16 cellular contexts compared by ENCODE assay signal in the genomic region with DNA sequence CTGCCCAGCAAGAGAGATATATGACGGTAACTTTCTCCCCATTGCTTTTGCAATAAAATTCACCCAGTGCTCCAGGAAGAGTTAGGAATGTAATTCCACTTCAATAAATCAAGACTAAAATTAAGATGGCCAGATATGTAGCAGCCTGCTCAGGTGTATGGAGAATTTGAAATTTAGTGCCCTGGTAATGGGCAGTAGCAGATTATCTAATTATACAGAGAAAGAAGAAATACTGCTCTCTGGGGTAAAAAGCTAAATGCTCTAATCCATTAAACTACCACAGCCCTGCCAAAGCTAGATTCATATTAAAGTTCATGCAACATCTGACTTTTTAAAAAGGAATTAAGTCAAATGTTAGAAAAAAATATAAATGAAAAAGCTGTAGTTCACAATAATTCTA. TPM values are rescaled to one million over a fixed set of nuclear protein-coding genes. Genes with fewer than 3 reads are reported as not detected.
DNase-seq lines count a peak whose midpoint lies in the region; ATAC-seq and TF ChIP-seq lines count a peak whose summit lies in the region.
"Had no signal": no experiment of that assay in that cellular context is flagged by ENCODE, and none has a peak within 500 bp of the region (broad histone marks: within the 10 kb centered on the region; RNA-seq: fewer than 3 reads in every experiment).

No MANE protein-coding gene starts in this region.

- no peak for ATAC-seq in GM18520 (IDR thresholded peaks at IDR 0.05; ENCODE audit: unreplicated experiment)

- no peak for TF ChIP-seq CTCF in ascending aorta (IDR thresholded peaks at IDR 0.05)

- peaks cover 0 to 15% of the 10 kb centered on the region in 2 donors for H3K4me1 ChIP-seq in ascending aorta
- peaks cover 0 to 18% (median 7%) of the 10 kb centered on the region in 5 donors for H3K4me1 ChIP-seq in subcutaneous abdominal adipose tissue (ENCODE audit: control insufficient read depth in 5 of 5, insufficient read depth in 5 of 5, low read length in 5 of 5)

- H3K36me3 ChIP-seq in ascending aorta (no peaks in the 10 kb centered on the region), subcutaneous abdominal adipose tissue (ENCODE audit: control insufficient read depth in 5 of 5, insufficient read depth in 5 of 5, low read length in 5 of 5) (no peaks in the 10 kb centered on the region)

- intact Hi-C loops in ascending aorta (cut with DNase I) = loop anchor here (5.0 to 10.0 kb wide), 3 partner anchors 112 to 805 kb away; a partner anchor contains a TSS

- H3K27me3 ChIP-seq in ascending aorta (no peaks in the 10 kb centered on the region), subcutaneous abdominal adipose tissue (ENCODE audit: control insufficient read depth in 5 of 5, insufficient read depth in 4 of 5, low read length in 5 of 5) (no peaks in the 10 kb centered on the region)

- peak; percentile 34 for DNase-seq in NCI-H69 (lab: John Stamatoyannopoulos, UW)
- DNase-seq in ascending aorta (ENCODE audit: low spot score in 2 of 2) = no peak
- DNase-seq in ureter (ENCODE audit: low spot score) = no peak
- no peak for DNase-seq in activated naive CD4-positive, alpha-beta T cell (lab: John Stamatoyannopoulos, UW)
- DNase-seq: C1 segment of cervical spinal cord; Calu3; CD4-positive, alpha-beta memory T cell; COR-L47; DMS53; DMS79 treated with DMSO at 0.1 percent for 48 hours; GF-D8; GM23248; H7; HCEC 1CT had no signal

- H3K9ac ChIP-seq in subcutaneous abdominal adipose tissue (ENCODE audit: low read length in 5 of 5) = no peak overlapping the region
- H3K9ac ChIP-seq: GM23248 had no signal

- H3K4me3 ChIP-seq in ascending aorta (no peak overlapping the region), subcutaneous abdominal adipose tissue (ENCODE audit: low read depth in 1 of 5, low read length in 5 of 5) (no peak overlapping the region)
- H3K4me3 ChIP-seq: GM23248 had no signal

- H3K9me3 ChIP-seq in ascending aorta = no peaks in the 10 kb centered on the region
- no peaks in the 10 kb centered on the region for H3K9me3 ChIP-seq in subcutaneous abdominal adipose tissue (ENCODE audit: control insufficient read depth in 5 of 5, low read length in 5 of 5)

- H3K27ac ChIP-seq in ascending aorta (peak overlapping the region; percentile 47 to 66), subcutaneous abdominal adipose tissue (ENCODE audit: low read depth, low read length) (peak overlapping the region; percentile 12)
- H3K27ac ChIP-seq: GM23248 had no signal

RNA-seq across cellular contexts. Expression of a gene that starts 5.7 kb away (rescaled TPM):
- 13.3 TPM for total RNA-seq in ascending aorta
- total RNA-seq in ureter = 10.1 TPM

RNA-seq across cellular contexts. Expression of a gene that starts 32.5 kb away (rescaled TPM):
- total RNA-seq in ascending aorta (15.5 TPM), ureter (31.6 TPM)
